28 cellular contexts compared by ENCODE assay signal in genomic region chr17:70886648-70887047, GRCh38.
"Had no signal": no experiment of that assay in that cellular context is flagged by ENCODE, and none has a peak within 500 bp of the region (broad histone marks: within the 10 kb centered on the region; RNA-seq: fewer than 3 reads in every experiment).

No MANE protein-coding gene starts in this region.

- H3K4me1 ChIP-seq: adrenal gland, ascending aorta, breast epithelium, colonic mucosa, esophagus squamous epithelium had no signal

- ATAC-seq: activated CD4-positive, CD25-positive, alpha-beta regulatory T cell treated with anti-CD3 and anti-CD28 coated beads, Interleukin-2, amount 50 U/mL, for 24 hours; activated CD8-positive, alpha-beta T cell treated with anti-CD3 and anti-CD28 coated beads for 36 hours; activated naive CD8-positive, alpha-beta T cell treated with anti-CD3 and anti-CD28 coated beads, Interleukin-2, amount 50 U/mL, for 24 hours; activated T-cell treated with anti-CD3 and anti-CD28 coated beads, Interleukin-2, amount 50 U/mL, for 4 hours; T-helper 17 cell had no signal

- H3K27ac ChIP-seq: adrenal gland, ascending aorta, breast epithelium, cardiac muscle cell, colonic mucosa, epithelial cell of prostate, esophagus squamous epithelium, WERI-Rb-1 had no signal

- DNase-seq: activated B cell treated with CpG ODN at 0.5 μM for 24 hours; activated CD4-positive, alpha-beta T cell treated with anti-CD3 and anti-CD28 coated beads for 48 hours; activated CD4-positive, alpha-beta T cell treated with anti-CD3 and anti-CD28 coated beads, Interleukin-2, amount 50 U/mL, for 1 hour; activated CD4-positive, alpha-beta T cell treated with anti-CD3 and anti-CD28 coated beads, Interleukin-2, amount 50 U/mL, for 48 hours; activated CD8-positive, alpha-beta memory T cell treated with anti-CD3 and anti-CD28 coated beads for 24 hours; activated CD8-positive, alpha-beta T cell treated with anti-CD3 and anti-CD28 coated beads for 36 hours; activated effector memory CD4-positive, alpha-beta T cell treated with anti-CD3 and anti-CD28 coated beads, Interleukin-2, amount 50 U/mL, for 16 hours; activated naive CD4-positive, alpha-beta T cell treated with anti-CD3 and anti-CD28 coated beads for 36 hours; activated naive CD8-positive, alpha-beta T cell treated with anti-CD3 and anti-CD28 coated beads for 36 hours; activated naive CD8-positive, alpha-beta T cell treated with anti-CD3 and anti-CD28 coated beads, Interleukin-2, amount 50 U/mL, for 24 hours; activated T-cell treated with anti-CD3 and anti-CD28 coated beads, Interleukin-2, amount 50 U/mL, for 4 hours; adrenal gland; amygdala; central memory CD4-positive, alpha-beta T cell; cerebellar nuclear complex; colonic mucosa; effector CD8-positive, alpha-beta T cell; esophagus squamous epithelium; head of caudate nucleus; T-helper 1 cell; T-helper 17 cell; T1000; WERI-Rb-1 had no signal

- H3K4me3 ChIP-seq: adrenal gland, ascending aorta, breast epithelium, cardiac muscle cell, colonic mucosa, esophagus squamous epithelium had no signal

- H3K36me3 ChIP-seq: adrenal gland, ascending aorta, breast epithelium, cardiac muscle cell, colonic mucosa, esophagus squamous epithelium, WERI-Rb-1 had no signal

- H3K27me3 ChIP-seq: adrenal gland, ascending aorta, cardiac muscle cell, colonic mucosa, esophagus squamous epithelium had no signal

- H3K9me3 ChIP-seq: adrenal gland, ascending aorta, breast epithelium, colonic mucosa, esophagus squamous epithelium had no signal
